In genomic region chr3:182435860-182436259, GRCh38 we compare ENCODE assay signal across 17 cellular contexts.
A peak's percentile ranks its signal among the peaks of the same experiment; 100 is the strongest.
DNase-seq lines count a peak whose midpoint lies in the region; FAIRE-seq and TF ChIP-seq lines count a peak whose summit lies in the region.
"Had no signal": no experiment of that assay in that cellular context is flagged by ENCODE, and none has a peak within 500 bp of the region (broad histone marks: within the 10 kb centered on the region; RNA-seq: fewer than 3 reads in every experiment).

No MANE protein-coding gene starts in this region.

- no peaks in the 10 kb centered on the region for H3K4me1 ChIP-seq in tibial artery
- H3K4me1 ChIP-seq: A549 had no signal

- H3K4me3 ChIP-seq in bronchial epithelial cell (ENCODE audit: low read depth, low read length) (no peak overlapping the region), MG63 (no peak overlapping the region), tibial artery (no peak overlapping the region)
- H3K4me3 ChIP-seq: A549, GM12878, GM23248, PC-9 had no signal

- H3K9me3 ChIP-seq in MG63, result no peaks in the 10 kb centered on the region
- H3K9me3 ChIP-seq in tibial artery, result no peaks in the 10 kb centered on the region
- H3K9me3 ChIP-seq: A549 had no signal

- no peak for FAIRE-seq in bronchial epithelial cell (lab: Jason Lieb, UNC)
- FAIRE-seq: A549, GM12878, HepG2 had no signal

- no peak overlapping the region for H3K27ac ChIP-seq in tibial artery
- H3K27ac ChIP-seq: A549, GM23248, HL-60, PC-9 had no signal

- intact Hi-C loops in tibial artery (cut with DNase I; ENCODE audit: low total_unique reads), result no loop called here

- peak; percentile 53 for DNase-seq in NCI-H510A treated with DMSO at 0.1 percent for 48 hours (lab: John Stamatoyannopoulos, UW)
- DNase-seq in NCI-H510A (lab: John Stamatoyannopoulos, UW), result no peak
- peak; percentile 88 for DNase-seq in NCI-H146 treated with DMSO at 0.1 percent for 48 hours (lab: John Stamatoyannopoulos, UW; ENCODE audit: unreplicated experiment)
- DNase-seq in bronchial epithelial cell (ENCODE audit: low read depth), result peak; percentile 19
- no peak for DNase-seq in MG63
- no peak for DNase-seq in tibial artery
- no peak for DNase-seq in NCI-H2107 (lab: John Stamatoyannopoulos, UW)
- DNase-seq: DND-41, GM23248, H9, KBM-7, RPMI8226 had no signal

- H3K36me3 ChIP-seq in bronchial epithelial cell (ENCODE audit: control insufficient read depth, insufficient read depth, low read length) (no peaks in the 10 kb centered on the region), MG63 (no peaks in the 10 kb centered on the region), tibial artery (no peaks in the 10 kb centered on the region)

- H3K27me3 ChIP-seq in bronchial epithelial cell (ENCODE audit: control insufficient read depth, insufficient read depth, low read length), result no peaks in the 10 kb centered on the region
- H3K27me3 ChIP-seq in MG63, result no peaks in the 10 kb centered on the region
- no peaks in the 10 kb centered on the region for H3K27me3 ChIP-seq in tibial artery

- TF ChIP-seq CTCF in bronchial epithelial cell (IDR thresholded peaks at IDR 0.05; ENCODE audit: insufficient read depth, low read length, severe bottlenecking), result no peak
- no peak for TF ChIP-seq CTCF in tibial artery (IDR thresholded peaks at IDR 0.05)

Comparison
In these comparisons a context has a peak if more than half of its experiments do, and no peak if none do; other contexts are left out.
1. DNase-seq: peak in NCI-H510A treated with DMSO at 0.1 percent for 48 hours (single experiment), NCI-H146 treated with DMSO at 0.1 percent for 48 hours (single experiment) and bronchial epithelial cell (single experiment); none in NCI-H510A (single experiment), MG63 (single experiment), tibial artery (0 of 2) and NCI-H2107 (single experiment).